7 cellular contexts compared by ENCODE assay signal in genomic region chr1:153227810-153228209, GRCh38. TPM values are rescaled to one million over a fixed set of nuclear protein-coding genes. Genes with fewer than 3 reads are reported as not detected.
"Had no signal": no experiment of that assay in that cellular context is flagged by ENCODE, and none has a peak within 500 bp of the region (broad histone marks: within the 10 kb centered on the region; RNA-seq: fewer than 3 reads in every experiment).

No MANE protein-coding gene starts in this region.

- DNase-seq: GDM1, GF-D8 had no signal

- FAIRE-seq: G401.6, GM12891, GM12892, GM18507 had no signal

RNA-seq across cellular contexts. Expression of gene PRR9, which starts 10.4 kb away (rescaled TPM):
- total RNA-seq: G401 had no signal

RNA-seq across cellular contexts. Expression of gene LELP1, which starts 24.6 kb away (rescaled TPM):
- total RNA-seq: G401 had no signal

RNA-seq across cellular contexts. Expression of gene LORICRIN, which starts 31.7 kb away (rescaled TPM):
- total RNA-seq: G401 had no signal
